37 cellular contexts compared by ENCODE assay signal in genomic region chr10:5669609-5670008, GRCh38. TPM values are rescaled to one million over a fixed set of nuclear protein-coding genes. Genes with fewer than 3 reads are reported as not detected.
A peak's percentile ranks its signal among the peaks of the same experiment; 100 is the strongest.
DNase-seq lines count a peak whose midpoint lies in the region; ATAC-seq, FAIRE-seq and TF ChIP-seq lines count a peak whose summit lies in the region.
"Had no signal": no experiment of that assay in that cellular context is flagged by ENCODE, and none has a peak within 500 bp of the region (broad histone marks: within the 10 kb centered on the region; RNA-seq: fewer than 3 reads in every experiment).

No MANE protein-coding gene starts in this region.

- TF ChIP-seq POLR2A in K562 (conservative IDR thresholded peaks at IDR 0.05), result no peak

- H3K36me3 ChIP-seq in OCI-LY7 (ENCODE audit: insufficient read depth, low read length) (no peaks in the 10 kb centered on the region), K562 (ENCODE audit: control insufficient read depth, insufficient read depth, low read length) (no peaks in the 10 kb centered on the region)
- H3K36me3 ChIP-seq: BE2C; BLaER1; BLaER1 treated with 17β-estradiol and CSF1 and Interleukin-3, amounts not matched to agents 10 nM and 100 nM had no signal

- H3K4me1 Mint-ChIP-seq in activated CD8-positive, alpha-beta memory T cell treated with anti-CD3 and anti-CD28 coated beads, Interleukin-2, amount 10 ng/mL, durations not matched to agents 7 days and 5 days, result peaks cover 12% of the 10 kb centered on the region

- H3K27me3 ChIP-seq in K562 (ENCODE audit: control insufficient read depth in 2 of 2, insufficient read depth in 2 of 2, low read length in 2 of 2), result no peaks in the 10 kb centered on the region; a peak in 1 of 5 replicates
- H3K27me3 ChIP-seq: BE2C had no signal

- peaks cover 8% of the 10 kb centered on the region for H3K9me3 Mint-ChIP-seq in activated CD8-positive, alpha-beta memory T cell treated with anti-CD3 and anti-CD28 coated beads, Interleukin-2, amount 10 ng/mL, durations not matched to agents 7 days and 5 days (ENCODE audit: low read depth)

- H3K4me2 ChIP-seq in OCI-LY7 (ENCODE audit: low read length), result no peak overlapping the region
- H3K4me2 ChIP-seq in K562 (ENCODE audit: insufficient read depth, low read length), result no peak overlapping the region
- H3K4me2 ChIP-seq: A549; BLaER1; BLaER1 treated with 17β-estradiol and CSF1 and Interleukin-3, amounts not matched to agents 10 nM and 100 nM had no signal

- intact Hi-C loops in OCI-LY7 (cut with micrococcal nuclease; ENCODE audit: unreplicated experiment), result no loop called here
- intact Hi-C loops in K562 (cut with micrococcal nuclease), result no loop called here
- intact Hi-C loops in left colon (cut with DNase I, micrococcal nuclease), result no loop called here

- H3K9me1 ChIP-seq in K562 (ENCODE audit: control insufficient read depth, insufficient read depth, low read length), result no peaks in the 10 kb centered on the region

- H3K79me2 ChIP-seq in OCI-LY7 (ENCODE audit: insufficient read depth, low read depth, low read length), result peaks cover 13% of the 10 kb centered on the region; the same call in 1 of the 2 replicates
- peaks cover 17% of the 10 kb centered on the region; the same call in 2 of the 3 replicates for H3K79me2 ChIP-seq in K562 (ENCODE audit: control insufficient read depth, insufficient read depth, low read length)

- 5% methylated on average over 1 of the region's 1 CpG for WGBS in K562 (ENCODE audit: insufficient coverage, low coverage, missing lambda C conversion rate)

- peak overlapping the region; percentile 52; the same call in 1 of the 2 replicates for H2AFZ ChIP-seq in OCI-LY7 (ENCODE audit: low read length)
- H2AFZ ChIP-seq in K562 (ENCODE audit: low read depth, low read length), result no peak overlapping the region

- CTCF ChIA-PET in activated CD8-positive, alpha-beta memory T cell treated with anti-CD3 and anti-CD28 coated beads, Interleukin-2, amount 10 ng/mL, durations not matched to agents 7 days and 5 days (lab: Charles Lee), result interaction anchor here (1.8 to 2.0 kb wide), 2 partner anchors 40 to 47 kb away, joined by 4 to 7 read pairs; no protein-coding TSS in a partner anchor
- CTCF ChIA-PET in OCI-LY7 (lab: Charles Lee; ENCODE audit: unreplicated experiment), result interaction anchor here (1.0 kb wide), 1 partner anchor 13 kb away, joined by 4 read pairs; no protein-coding TSS in a partner anchor
- CTCF ChIA-PET in K562 (lab: Yijun Ruan, JAX; ENCODE audit: low intra/inter-chr PET ratio), result no interaction called here

- in situ Hi-C loops in K562 (cut with MboI), result no loop called here

- H3K4me3 Mint-ChIP-seq in activated CD8-positive, alpha-beta memory T cell treated with anti-CD3 and anti-CD28 coated beads, Interleukin-2, amount 10 ng/mL, durations not matched to agents 7 days and 5 days, result no peak overlapping the region
- H3K4me3 Mint-ChIP-seq: B cell; CD14-positive monocyte; CD4-positive, alpha-beta memory T cell; CD4-positive, alpha-beta T cell; CD4-positive, CD25-positive, alpha-beta regulatory T cell; CD8-positive, alpha-beta memory T cell; CD8-positive, alpha-beta T cell had no signal

- TF ChIP-seq RAD21 in K562 (CRISPR knock-in tag; conservative IDR thresholded peaks at IDR 0.05 in 1 of 2, IDR thresholded peaks at IDR 0.05 in 1 of 2), result no peak

- no peaks in the 10 kb centered on the region for H3K9me2 ChIP-seq in OCI-LY7 (ENCODE audit: insufficient read depth, low read length)

- no peak for TF ChIP-seq CTCF in OCI-LY7 (conservative IDR thresholded peaks at IDR 0.05; ENCODE audit: low read length)
- TF ChIP-seq CTCF in K562 (IDR thresholded peaks at IDR 0.05 in 2 of 3, conservative IDR thresholded peaks at IDR 0.05 in 1 of 3; ENCODE audit: insufficient read depth in 2 of 3, low read depth in 1 of 3, low read length in 3 of 3), result no peak

- no peak overlapping the region for H3K9ac ChIP-seq in K562 (ENCODE audit: insufficient read depth in 1 of 2, low read depth in 2 of 2, low read length in 2 of 2)
- H3K9ac ChIP-seq: BLaER1; BLaER1 treated with 17β-estradiol and CSF1 and Interleukin-3, amounts not matched to agents 10 nM and 100 nM had no signal

- no peak overlapping the region for H3K27ac Mint-ChIP-seq in activated CD8-positive, alpha-beta memory T cell treated with anti-CD3 and anti-CD28 coated beads, Interleukin-2, amount 10 ng/mL, durations not matched to agents 7 days and 5 days
- H3K27ac Mint-ChIP-seq: B cell; CD14-positive monocyte; CD4-positive, alpha-beta memory T cell; CD4-positive, alpha-beta T cell; CD4-positive, CD25-positive, alpha-beta regulatory T cell; CD8-positive, alpha-beta memory T cell; CD8-positive, alpha-beta T cell had no signal

- peak; percentile 1 for DNase-seq in activated CD8-positive, alpha-beta memory T cell treated with anti-CD3 and anti-CD28 coated beads, Interleukin-2, amount 10 ng/mL, durations not matched to agents 7 days and 5 days
- no peak for DNase-seq in activated CD8-positive, alpha-beta memory T cell treated with anti-CD3 and anti-CD28 coated beads, Interleukin-2, amount 50 U/mL, for 48 hours
- DNase-seq in OCI-LY7 (ENCODE audit: low spot score) (no peak), OCI-M1 (lab: John Stamatoyannopoulos, UW) (peak; percentile 27), K562 (ENCODE audit: extremely low read depth in 1 of 4, low spot score in 3 of 4) (peak in 3 of 4 experiments; percentile 4 to 43 (median 42)), NCI-H187 treated with DMSO at 0.1 percent for 48 hours (lab: John Stamatoyannopoulos, UW) (no peak), left colon (no peak)
- no peak for DNase-seq in stimulated activated CD4-positive, alpha-beta T cell treated with anti-CD3 and anti-CD28 coated beads, Interleukin-2, amount 100 ng/mL, for 48 hours
- DNase-seq: 8988T; ACHN; AML-193; BE2C; C1 segment of cervical spinal cord; Caco-2; Calu3; CD4-positive, alpha-beta memory T cell; CD4-positive, alpha-beta T cell; CD4-positive, CD25-positive, alpha-beta regulatory T cell; CD8-positive, alpha-beta memory T cell; CD8-positive, alpha-beta T cell; COR-L47; DMS 273 treated with DMSO at 0.1 percent for 48 hours; DMS153; DMS53; DMS79; DMS79 treated with DMSO at 0.1 percent for 48 hours; DND-41; EL had no signal

- H3K4me1 ChIP-seq in OCI-LY7 (ENCODE audit: insufficient read depth, low read length, poor library complexity, severe bottlenecking), result peaks cover 47% of the 10 kb centered on the region
- peaks cover 5 to 11% of the 10 kb centered on the region in 2 experiments; a peak in 4 of 5 replicates for H3K4me1 ChIP-seq in K562 (replicated peaks in 1 of 2; ENCODE audit: control insufficient read depth in 2 of 2, insufficient read depth in 2 of 2, low read length in 2 of 2)
- H3K4me1 ChIP-seq: BE2C had no signal

- no peak for TF ChIP-seq EP300 in K562 (IDR thresholded peaks at IDR 0.05; ENCODE audit: low read length)

- no peak for FAIRE-seq in K562 (lab: Jason Lieb, UNC)
- FAIRE-seq: A204.1, A549, D721Med had no signal

- H3K27me3 Mint-ChIP-seq in activated CD8-positive, alpha-beta memory T cell treated with anti-CD3 and anti-CD28 coated beads, Interleukin-2, amount 10 ng/mL, durations not matched to agents 7 days and 5 days, result peaks cover 38% of the 10 kb centered on the region
- H3K27me3 Mint-ChIP-seq: CD4-positive, alpha-beta T cell had no signal

- no peak overlapping the region for H3K4me3 ChIP-seq in OCI-LY7 (ENCODE audit: low read depth, low read length, poor library complexity, severe bottlenecking)
- H3K4me3 ChIP-seq in K562, result no peak overlapping the region
- H3K4me3 ChIP-seq: A549; BLaER1; BLaER1 treated with 17β-estradiol and CSF1 and Interleukin-3, amounts not matched to agents 10 nM and 100 nM had no signal

- H3K27ac ChIP-seq in OCI-LY7 (ENCODE audit: low read depth, low read length, poor library complexity, severe bottlenecking) (no peak overlapping the region), K562 (ENCODE audit: extremely low read depth, low read depth, low read length) (no peak overlapping the region)
- H3K27ac ChIP-seq: 22Rv1; A549; BLaER1; BLaER1 treated with 17β-estradiol and CSF1 and Interleukin-3, amounts not matched to agents 10 nM and 100 nM; C4-2B had no signal

- peaks cover 10% of the 10 kb centered on the region; the same call in 1 of the 2 replicates for H3K9me3 ChIP-seq in OCI-LY7 (ENCODE audit: low read length)
- peaks cover 2% of the 10 kb centered on the region; the same call in 1 of the 2 replicates for H3K9me3 ChIP-seq in K562 (replicated peaks; ENCODE audit: control insufficient read depth, insufficient read depth, low read depth, low read length)
- H3K9me3 ChIP-seq: BE2C had no signal

- H4K20me1 ChIP-seq in OCI-LY7 (ENCODE audit: insufficient read depth, low read length) (no peaks in the 10 kb centered on the region), K562 (replicated peaks; ENCODE audit: control insufficient read depth, insufficient read depth, low read length) (no peaks in the 10 kb centered on the region)
- H4K20me1 ChIP-seq: BLaER1; BLaER1 treated with 17β-estradiol and CSF1 and Interleukin-3, amounts not matched to agents 10 nM and 100 nM had no signal

- POLR2A ChIA-PET in OCI-LY7 (lab: Charles Lee), result interaction anchor here (0.5 to 4.5 kb wide), 11 partner anchors 9 to 174 kb away, joined by 3 to 30 read pairs (median 4); partner anchors contain the start of gene TASOR2
- POLR2A ChIA-PET in K562 (lab: Yijun Ruan, JAX), result interaction anchor here (0.7 to 1.6 kb wide), 3 partner anchors 15 to 309 kb away, joined by 4 to 6 read pairs (median 6); partner anchors contain the start of gene TASOR2

- no TSS peak for BruUV-seq in OCI-LY7 (replicated peaks; lab: Mats Ljungman, UMichigan)
- BruUV-seq in K562 (replicated peaks; lab: Mats Ljungman, UMichigan), result no TSS peak

- peaks cover 7% of the 10 kb centered on the region for H3K36me3 Mint-ChIP-seq in activated CD8-positive, alpha-beta memory T cell treated with anti-CD3 and anti-CD28 coated beads, Interleukin-2, amount 10 ng/mL, durations not matched to agents 7 days and 5 days
- H3K36me3 Mint-ChIP-seq: CD14-positive monocyte had no signal

- no peak for ATAC-seq in activated CD8-positive, alpha-beta memory T cell treated with anti-CD3 and anti-CD28 coated beads, Interleukin-2, amount 10 ng/mL, durations not matched to agents 7 days and 5 days
- ATAC-seq in K562 (no peak), left colon (no peak)
- ATAC-seq: A549; CD8-positive, alpha-beta T cell had no signal

RNA-seq across cellular contexts. Expression of gene ASB13, which starts 3.2 kb away (rescaled TPM):
- 1 to 10 TPM; 4.4 to 8.0 TPM for total RNA-seq in activated CD8-positive, alpha-beta memory T cell treated with anti-CD3 and anti-CD28 coated beads, Interleukin-2, amount 10 ng/mL, durations not matched to agents 7 days and 5 days
- total RNA-seq in OCI-LY7 (2014; rRNA removed; shearing (Covaris generic)), result 23.2 and 25.6 TPM in 2 replicates
- total RNA-seq in OCI-LY7 (2022), result 90.4 and 108 TPM in 2 replicates
- 5.8 and 11.8 TPM in 2 replicates for total RNA-seq in K562 (2011; cell fraction: chromatin; rRNA removed; ENCODE audit: low replicate concordance)
- 8.6 and 12.8 TPM in 2 replicates for total RNA-seq in K562 (2011; cell fraction: nucleolus; rRNA removed)
- 5.2 and 5.6 TPM in 2 replicates for total RNA-seq in K562 (2011; cell fraction: nucleoplasm; rRNA removed)
- 18.2 and 21.8 TPM in 2 replicates for total RNA-seq in K562 (2014; rRNA removed)
- 12.4 and 14.2 TPM in 2 replicates for total RNA-seq in K562 (2014; rRNA removed; fragmentation: Illumina TruSeq; extraction: Trizol)
- 15.5 and 16.9 TPM in 2 replicates for total RNA-seq in K562 (2015; rRNA removed; fragmentation: Illumina TruSeq; extraction: Trizol)
- 28.8 and 33.2 TPM in 2 replicates for total RNA-seq in K562 (2021)
- polyA plus RNA-seq in K562 (2011; rRNA removed), result 17.4 and 18.1 TPM in 2 replicates
- polyA plus RNA-seq in K562 (2011; cell fraction: cytosol; rRNA removed), result 21.7 and 26.7 TPM in 2 replicates
- polyA plus RNA-seq in K562 (2011; cell fraction: nucleus; rRNA removed), result 12.9 and 14.4 TPM in 2 replicates
- polyA plus RNA-seq in K562 (2012), result 14.6 and 18.9 TPM in 2 replicates
- polyA plus RNA-seq in K562 (2014; fragmentation: Illumina TruSeq; extraction: Trizol), result 15.5 and 16.9 TPM in 2 replicates
- 1 to 10 TPM; 5.2 to 6.9 TPM for polyA plus RNA-seq in K562 (2014; fragmentation: Nextera tagmentation; extraction: Ambion mirVana)
- 14.5 and 18.7 TPM in 2 replicates for polyA plus RNA-seq in K562 (2014; rRNA removed)
- polyA minus RNA-seq in K562 (2011; rRNA and poly(A)+ RNA removed), result 15.3 and 18.8 TPM in 2 replicates
- polyA minus RNA-seq in K562 (2011; cell fraction: cytosol; rRNA and poly(A)+ RNA removed), result 17.8 and 19.0 TPM in 2 replicates
- 4.6 and 6.1 TPM in 2 replicates for polyA minus RNA-seq in K562 (2011; cell fraction: nucleus; rRNA and poly(A)+ RNA removed)
- total RNA-seq in left colon, result 10 to 100 TPM; 50.7 to 56.3 TPM

RNA-seq across cellular contexts. Expression of gene TASOR2, which starts 15.0 kb away (rescaled TPM):
- 10 to 100 TPM; 52.0 to 56.0 TPM for total RNA-seq in activated CD8-positive, alpha-beta memory T cell treated with anti-CD3 and anti-CD28 coated beads, Interleukin-2, amount 10 ng/mL, durations not matched to agents 7 days and 5 days
- total RNA-seq in OCI-LY7 (2014; rRNA removed; shearing (Covaris generic)), result 103 and 113 TPM in 2 replicates
- total RNA-seq in OCI-LY7 (2022) (116 and 127 TPM in 2 replicates), K562 (2014; rRNA removed) (63.2 and 65.0 TPM in 2 replicates), K562 (2014; rRNA removed; fragmentation: Illumina TruSeq; extraction: Trizol) (68.0 and 76.3 TPM in 2 replicates), K562 (2015; rRNA removed; fragmentation: Illumina TruSeq; extraction: Trizol) (67.3 and 75.3 TPM in 2 replicates), K562 (2021) (60.9 and 66.2 TPM in 2 replicates), left colon (10 to 100 TPM; 43.1 to 53.2 TPM)
- total RNA-seq in K562 (2011; cell fraction: chromatin; rRNA removed; ENCODE audit: low replicate concordance), result 55.2 and 226 TPM in 2 replicates
- 35.5 and 61.6 TPM in 2 replicates for total RNA-seq in K562 (2011; cell fraction: nucleolus; rRNA removed)
- total RNA-seq in K562 (2011; cell fraction: nucleoplasm; rRNA removed), result 75.3 and 118 TPM in 2 replicates
- polyA plus RNA-seq in K562 (2011; rRNA removed) (38.1 and 48.4 TPM in 2 replicates), K562 (2014; fragmentation: Illumina TruSeq; extraction: Trizol) (49.2 and 52.3 TPM in 2 replicates), K562 (2014; fragmentation: Nextera tagmentation; extraction: Ambion mirVana) (10 to 100 TPM; 12.7 to 14.1 TPM), K562 (2014; rRNA removed) (35.7 and 37.3 TPM in 2 replicates)
- polyA plus RNA-seq in K562 (2011; cell fraction: cytosol; rRNA removed), result 10.4 and 13.8 TPM in 2 replicates
- 69.3 and 70.3 TPM in 2 replicates for polyA plus RNA-seq in K562 (2011; cell fraction: nucleus; rRNA removed)
- 24.7 and 31.3 TPM in 2 replicates for polyA plus RNA-seq in K562 (2012)
- 89.0 and 95.1 TPM in 2 replicates for polyA minus RNA-seq in K562 (2011; rRNA and poly(A)+ RNA removed)
- polyA minus RNA-seq in K562 (2011; cell fraction: cytosol; rRNA and poly(A)+ RNA removed), result 33.9 and 39.1 TPM in 2 replicates
- 68.9 and 95.9 TPM in 2 replicates for polyA minus RNA-seq in K562 (2011; cell fraction: nucleus; rRNA and poly(A)+ RNA removed)

Comparison
In these comparisons a context has a peak if more than half of its experiments do, and no peak if none do; other contexts are left out.
1. DNase-seq: peak in activated CD8-positive, alpha-beta memory T cell treated with anti-CD3 and anti-CD28 coated beads, Interleukin-2, amount 10 ng/mL, durations not matched to agents 7 days and 5 days (single experiment), OCI-M1 (single experiment) and K562 (3 of 4); none in activated CD8-positive, alpha-beta memory T cell treated with anti-CD3 and anti-CD28 coated beads, Interleukin-2, amount 50 U/mL, for 48 hours (single experiment), OCI-LY7 (single experiment), NCI-H187 treated with DMSO at 0.1 percent for 48 hours (single experiment), left colon (0 of 2) and stimulated activated CD4-positive, alpha-beta T cell treated with anti-CD3 and anti-CD28 coated beads, Interleukin-2, amount 100 ng/mL, for 48 hours (0 of 2).